8 cellular contexts compared by ENCODE assay signal in genomic region chr11:11966826-11967668, GRCh38. TPM values are rescaled to one million over a fixed set of nuclear protein-coding genes. Genes with fewer than 3 reads are reported as not detected.
DNase-seq lines count a peak whose midpoint lies in the region; ATAC-seq and TF ChIP-seq lines count a peak whose summit lies in the region.

No MANE protein-coding gene starts in this region.

- peaks cover 10% of the 10 kb centered on the region for H3K4me1 ChIP-seq in mesenchymal stem cell (ENCODE audit: control insufficient read depth, insufficient read depth, low read depth, low read length)

- no peak overlapping the region for H3K4ac ChIP-seq in mesenchymal stem cell (ENCODE audit: low read depth in 1 of 2, low read length in 2 of 2)

- no peaks in the 10 kb centered on the region for H3K9me3 ChIP-seq in mesenchymal stem cell (ENCODE audit: control insufficient read depth, low read length)

- no peak overlapping the region for H3K4me2 ChIP-seq in mesenchymal stem cell (ENCODE audit: low read length, poor library complexity, severe bottlenecking)

- H2BK12ac ChIP-seq in mesenchymal stem cell (ENCODE audit: low read length in 2 of 2) = no peak overlapping the region

- no peak overlapping the region for H2AK5ac ChIP-seq in mesenchymal stem cell (ENCODE audit: low read length, severe bottlenecking)

- H2AFZ ChIP-seq in mesenchymal stem cell (ENCODE audit: low read depth, low read length) = no peak overlapping the region

- no peak overlapping the region for H3K23ac ChIP-seq in mesenchymal stem cell (ENCODE audit: low read length in 2 of 2)

- H3K36me3 ChIP-seq in mesenchymal stem cell (ENCODE audit: control insufficient read depth in 1 of 2, insufficient read depth in 2 of 2, low read depth in 1 of 2, low read length in 2 of 2) = peaks cover 8 to 67% of the 10 kb centered on the region in 2 experiments

- no peaks in the 10 kb centered on the region for H3K27me3 ChIP-seq in mesenchymal stem cell (ENCODE audit: control insufficient read depth in 1 of 2, insufficient read depth in 1 of 2, low read length in 2 of 2)

- peak overlapping the region in 1 of 2 experiments; percentile 42 for H3K18ac ChIP-seq in mesenchymal stem cell (ENCODE audit: low read depth in 1 of 2, low read length in 2 of 2)

- 74% methylated on average over 14 of the region's 15 CpGs for WGBS in mesenchymal stem cell

- H3K79me1 ChIP-seq in mesenchymal stem cell (replicated peaks; ENCODE audit: low read length, poor library complexity, severe bottlenecking) = peaks cover 26% of the 10 kb centered on the region

- H4K91ac ChIP-seq in mesenchymal stem cell (ENCODE audit: low read length) = peak overlapping the region; percentile 57

- DNase-seq in NCI-H146 (lab: John Stamatoyannopoulos, UW) (peak; percentile 70), mesenchymal stem cell (peak; percentile 65)
- peak; percentile 38 for DNase-seq in activated CD4-positive, alpha-beta T cell treated with anti-CD3 and anti-CD28 coated beads for 1 hour
- DNase-seq in stimulated activated CD8-positive, alpha-beta memory T cell treated with anti-CD3 and anti-CD28 coated beads, Interleukin-4, amount 100 ng/mL, for 24 hours (ENCODE audit: low read depth) = peak; percentile 58

- H2BK5ac ChIP-seq in mesenchymal stem cell (ENCODE audit: low read depth, low read length, poor library complexity, severe bottlenecking) = no peak overlapping the region

- H3K9ac ChIP-seq in mesenchymal stem cell (ENCODE audit: low read length) = no peak overlapping the region

- H3K14ac ChIP-seq in mesenchymal stem cell (ENCODE audit: low read length in 2 of 2) = no peak overlapping the region

- ATAC-seq in HG02678 (IDR thresholded peaks at IDR 0.05; ENCODE audit: unreplicated experiment) = peak; percentile 93

- H3K27ac ChIP-seq in 22Rv1 (no peak overlapping the region), cingulate gyrus (ENCODE audit: low read depth, low read length) (peak overlapping the region; percentile 23), mesenchymal stem cell (ENCODE audit: low read length, poor library complexity, severe bottlenecking) (no peak overlapping the region)

- no peak overlapping the region for H2BK120ac ChIP-seq in mesenchymal stem cell (ENCODE audit: low read depth, low read length)

- TF ChIP-seq CTCF in 22Rv1 (IDR thresholded peaks at IDR 0.05) = peak; percentile 93
- TF ChIP-seq CTCF in GM12872 (IDR thresholded peaks at IDR 0.05; ENCODE audit: insufficient read depth, low read depth, low read length) = peak; percentile 96

- no peak overlapping the region for H3K4me3 ChIP-seq in mesenchymal stem cell (ENCODE audit: insufficient read depth in 1 of 2, low read depth in 1 of 2, low read length in 2 of 2)

- H4K8ac ChIP-seq in mesenchymal stem cell (ENCODE audit: low read length) = no peak overlapping the region

- H2BK15ac ChIP-seq in mesenchymal stem cell (ENCODE audit: low read depth, poor library complexity, severe bottlenecking) = no peak overlapping the region

RNA-seq across cellular contexts. Expression of gene DKK3, which starts 41.4 kb away (rescaled TPM):
- polyA plus RNA-seq in mesenchymal stem cell (2013, experiment 1 of 2) = 686 TPM
- polyA plus RNA-seq in mesenchymal stem cell (2013, experiment 2 of 2) = 701 TPM
